10 cellular contexts compared by ENCODE assay signal in genomic region chr2:145006957-145007672, GRCh38.
A peak's percentile ranks its signal among the peaks of the same experiment; 100 is the strongest.
DNase-seq lines count a peak whose midpoint lies in the region; ATAC-seq, FAIRE-seq and TF ChIP-seq lines count a peak whose summit lies in the region.
"Had no signal": no experiment of that assay in that cellular context is flagged by ENCODE, and none has a peak within 500 bp of the region (broad histone marks: within the 10 kb centered on the region; RNA-seq: fewer than 3 reads in every experiment).

No MANE protein-coding gene starts in this region.

- CTCF ChIA-PET in HepG2 (lab: Yijun Ruan, JAX; ENCODE audit: low intra/inter-chr PET ratio, low total read pairs), result no interaction called here

- intact Hi-C loops in HepG2 (cut with micrococcal nuclease; ENCODE audit: unreplicated experiment) (no loop called here), right lobe of liver (cut with DNase I) (no loop called here)

- H3K4me3 Mint-ChIP-seq in stimulated activated effector memory CD8-positive, alpha-beta T cell treated with anti-CD3 and anti-CD28 coated beads, Interleukin-12 subunit alpha, Interleukin-12 subunit beta, amount 100 ng/mL, for 72 hours, result no peak overlapping the region

- H3K9me3 ChIP-seq in HepG2 (ENCODE audit: low read length), result no peaks in the 10 kb centered on the region
- no peaks in the 10 kb centered on the region for H3K9me3 ChIP-seq in right lobe of liver
- H3K9me3 ChIP-seq: BLaER1 treated with 17β-estradiol and CSF1 and Interleukin-3, amounts not matched to agents 10 nM and 100 nM; sigmoid colon had no signal

- no peak overlapping the region for H3K4me2 ChIP-seq in HepG2 (ENCODE audit: low read depth, low read length)
- H3K4me2 ChIP-seq: BLaER1 treated with 17β-estradiol and CSF1 and Interleukin-3, amounts not matched to agents 10 nM and 100 nM had no signal

- FAIRE-seq in HepG2 (lab: Jason Lieb, UNC), result no peak

- TF ChIP-seq POLR2A in HepG2 (IDR thresholded peaks at IDR 0.05; ENCODE audit: insufficient read depth in 1 of 2, low read depth in 2 of 2, low read length in 2 of 2) (no peak), right lobe of liver (IDR thresholded peaks at IDR 0.05) (no peak)

- no peaks in the 10 kb centered on the region for H3K36me3 Mint-ChIP-seq in stimulated activated effector memory CD8-positive, alpha-beta T cell treated with anti-CD3 and anti-CD28 coated beads, Interleukin-12 subunit alpha, Interleukin-12 subunit beta, amount 100 ng/mL, for 72 hours

- H3K79me2 ChIP-seq in HepG2 (ENCODE audit: insufficient read depth, low read length), result no peaks in the 10 kb centered on the region

- no peaks in the 10 kb centered on the region for H3K36me3 ChIP-seq in HepG2 (replicated peaks in 1 of 2; ENCODE audit: control insufficient read depth in 1 of 2, insufficient read depth in 2 of 2, low read length in 2 of 2)
- no peaks in the 10 kb centered on the region for H3K36me3 ChIP-seq in right lobe of liver
- H3K36me3 ChIP-seq: BLaER1 treated with 17β-estradiol and CSF1 and Interleukin-3, amounts not matched to agents 10 nM and 100 nM; sigmoid colon had no signal

- H3K4me3 ChIP-seq in HepG2 (replicated peaks in 1 of 3; ENCODE audit: insufficient read depth in 1 of 3, low read depth in 2 of 3, low read length in 3 of 3) (no peak overlapping the region), right lobe of liver (no peak overlapping the region), choroid plexus epithelial cell (ENCODE audit: low read depth, low read length) (peak overlapping the region; percentile 13)
- H3K4me3 ChIP-seq: BLaER1 treated with 17β-estradiol and CSF1 and Interleukin-3, amounts not matched to agents 10 nM and 100 nM; sigmoid colon had no signal

- DNase-seq in HepG2 (ENCODE audit: low spot score) (no peak), right lobe of liver (no peak), choroid plexus epithelial cell (ENCODE audit: low read depth) (peak; percentile 87), kidney glomerular epithelial cell (lab: John Stamatoyannopoulos, UW) (peak; percentile 81)
- DNase-seq in stimulated activated effector memory CD8-positive, alpha-beta T cell treated with anti-CD3 and anti-CD28 coated beads, Interleukin-12 subunit alpha, Interleukin-12 subunit beta, amount 100 ng/mL, for 72 hours (ENCODE audit: low spot score in 2 of 2), result no peak
- no peak for DNase-seq in NK-92 treated with Interleukin-12 subunit alpha and Interleukin-12 subunit beta, amount 100 ng/mL, for 24 hours (lab: John Stamatoyannopoulos, UW)
- DNase-seq: sigmoid colon had no signal

- POLR2A ChIA-PET in HepG2 (lab: Yijun Ruan, JAX), result no interaction called here

- H3K4me1 ChIP-seq in HepG2 (ENCODE audit: insufficient read depth, low read length) (no peaks in the 10 kb centered on the region), right lobe of liver (no peaks in the 10 kb centered on the region)
- H3K4me1 ChIP-seq: BLaER1 treated with 17β-estradiol and CSF1 and Interleukin-3, amounts not matched to agents 10 nM and 100 nM had no signal

- H4K20me1 ChIP-seq in HepG2 (ENCODE audit: insufficient read depth, low read length), result no peaks in the 10 kb centered on the region
- H4K20me1 ChIP-seq: BLaER1 treated with 17β-estradiol and CSF1 and Interleukin-3, amounts not matched to agents 10 nM and 100 nM had no signal

- no peak for TF ChIP-seq RAD21 in HepG2 (CRISPR knock-in tag; IDR thresholded peaks at IDR 0.05)

- WGBS in HepG2 (ENCODE audit: low lambda C conversion rate), result 9% methylated on average over 12 of the region's 12 CpGs
- 70% methylated on average over 9 of the region's 12 CpGs for WGBS in right lobe of liver (ENCODE audit: insufficient coverage, low coverage, low lambda C conversion rate, missing lambda C conversion rate)

- no peaks in the 10 kb centered on the region for H3K9me3 Mint-ChIP-seq in stimulated activated effector memory CD8-positive, alpha-beta T cell treated with anti-CD3 and anti-CD28 coated beads, Interleukin-12 subunit alpha, Interleukin-12 subunit beta, amount 100 ng/mL, for 72 hours

- no TSS peak for BruUV-seq in HepG2 (replicated peaks; lab: Mats Ljungman, UMichigan)

- no peak overlapping the region for H3K27ac Mint-ChIP-seq in stimulated activated effector memory CD8-positive, alpha-beta T cell treated with anti-CD3 and anti-CD28 coated beads, Interleukin-12 subunit alpha, Interleukin-12 subunit beta, amount 100 ng/mL, for 72 hours

- TF ChIP-seq CTCF in HepG2 (CRISPR knock-in tag; IDR thresholded peaks at IDR 0.05) (no peak), right lobe of liver (IDR thresholded peaks at IDR 0.05) (no peak), choroid plexus epithelial cell (conservative IDR thresholded peaks at IDR 0.05; ENCODE audit: low read depth, low read length) (peak; percentile 24)

- no peak overlapping the region for H2AFZ ChIP-seq in HepG2 (ENCODE audit: low read length)

- TF ChIP-seq EP300 in HepG2 (IDR thresholded peaks at IDR 0.05; ENCODE audit: low read depth in 2 of 2, low read length in 2 of 2) (no peak), HepG2 (CRISPR knock-in tag; IDR thresholded peaks at IDR 0.05; ENCODE audit: borderline replicate concordance) (no peak)

- H3K9ac ChIP-seq in HepG2 (ENCODE audit: insufficient read depth, low read depth, low read length), result no peak overlapping the region
- H3K9ac ChIP-seq: BLaER1 treated with 17β-estradiol and CSF1 and Interleukin-3, amounts not matched to agents 10 nM and 100 nM had no signal

- in situ Hi-C loops in HepG2 (cut with HindIII; ENCODE audit: extremely low pct_ligation_motif_present, low pct_unique_long_range_greater_than_20kb), result no loop called here

- H3K27ac ChIP-seq in HepG2 (ENCODE audit: extremely low read length, insufficient read depth, low read length) (no peak overlapping the region), right lobe of liver (no peak overlapping the region)
- H3K27ac ChIP-seq: BLaER1 treated with 17β-estradiol and CSF1 and Interleukin-3, amounts not matched to agents 10 nM and 100 nM had no signal

- H3K27me3 ChIP-seq in HepG2 (ENCODE audit: control insufficient read depth in 1 of 2, insufficient read depth in 2 of 2, low read length in 2 of 2) (no peaks in the 10 kb centered on the region), right lobe of liver (no peaks in the 10 kb centered on the region)
- H3K27me3 ChIP-seq: BLaER1 treated with 17β-estradiol and CSF1 and Interleukin-3, amounts not matched to agents 10 nM and 100 nM; sigmoid colon had no signal

- no peak for ATAC-seq in HepG2
- ATAC-seq in right lobe of liver, result no peak
- no peak for ATAC-seq in stimulated activated effector memory CD8-positive, alpha-beta T cell treated with anti-CD3 and anti-CD28 coated beads, Interleukin-12 subunit alpha, Interleukin-12 subunit beta, amount 100 ng/mL, for 72 hours
- no peak for ATAC-seq in GM21737 (IDR thresholded peaks at IDR 0.05; ENCODE audit: unreplicated experiment)
- ATAC-seq in GM21526 (IDR thresholded peaks at IDR 0.05; ENCODE audit: low FRiP score, unreplicated experiment), result no peak

- H3K4me1 Mint-ChIP-seq in stimulated activated effector memory CD8-positive, alpha-beta T cell treated with anti-CD3 and anti-CD28 coated beads, Interleukin-12 subunit alpha, Interleukin-12 subunit beta, amount 100 ng/mL, for 72 hours, result no peaks in the 10 kb centered on the region

TF ChIP-seq in HepG2, 621 proteins besides CTCF, POLR2A, EP300 and RAD21:
- TF ChIP-seq CEBPB (IDR thresholded peaks at IDR 0.05; ENCODE audit: borderline replicate concordance, low read depth, low read length), result peak; percentile 58; the same call in 1 of the 2 replicates
- TF ChIP-seq TRIM22 (IDR thresholded peaks at IDR 0.05), result no peak
- TF ChIP-seq TSC22D2 (CRISPR knock-in tag; IDR thresholded peaks at IDR 0.05; ENCODE audit: borderline replicate concordance), result no peak

Comparison
In these comparisons a context has a peak if more than half of its experiments do, and no peak if none do; other contexts are left out.
1. DNase-seq: peak in choroid plexus epithelial cell (single experiment) and kidney glomerular epithelial cell (single experiment); none in HepG2 (single experiment), right lobe of liver (0 of 3), stimulated activated effector memory CD8-positive, alpha-beta T cell treated with anti-CD3 and anti-CD28 coated beads, Interleukin-12 subunit alpha, Interleukin-12 subunit beta, amount 100 ng/mL, for 72 hours (0 of 2) and NK-92 treated with Interleukin-12 subunit alpha and Interleukin-12 subunit beta, amount 100 ng/mL, for 24 hours (single experiment).